Comparison of ENCODE assay signal across 1 cellular context in the genomic region with DNA sequence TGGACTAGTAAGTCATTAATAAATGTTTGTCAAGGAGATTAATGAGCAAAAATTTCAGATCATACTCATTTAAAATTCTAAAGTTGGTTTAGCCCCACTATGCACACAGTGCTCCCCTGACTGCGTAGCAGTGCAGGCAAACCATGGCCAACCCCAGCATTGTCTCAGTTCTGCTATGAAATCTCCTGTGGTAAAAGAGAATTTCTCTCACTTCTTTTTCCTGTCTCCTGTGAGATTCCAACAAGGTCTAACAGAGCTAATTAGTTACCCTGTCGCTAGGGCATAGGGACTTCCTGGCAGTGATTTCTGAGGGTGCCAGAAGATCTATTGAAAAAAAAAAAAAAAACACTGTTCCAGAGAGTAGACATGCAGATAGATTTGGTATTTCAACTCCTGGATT.
TF ChIP-seq lines count a peak whose summit lies in the region.

No MANE protein-coding gene starts in this region.

TF ChIP-seq in GM12878, 131 proteins besides CTCF, POLR2A, EP300 and RAD21:
- TF ChIP-seq, protein P1, sequence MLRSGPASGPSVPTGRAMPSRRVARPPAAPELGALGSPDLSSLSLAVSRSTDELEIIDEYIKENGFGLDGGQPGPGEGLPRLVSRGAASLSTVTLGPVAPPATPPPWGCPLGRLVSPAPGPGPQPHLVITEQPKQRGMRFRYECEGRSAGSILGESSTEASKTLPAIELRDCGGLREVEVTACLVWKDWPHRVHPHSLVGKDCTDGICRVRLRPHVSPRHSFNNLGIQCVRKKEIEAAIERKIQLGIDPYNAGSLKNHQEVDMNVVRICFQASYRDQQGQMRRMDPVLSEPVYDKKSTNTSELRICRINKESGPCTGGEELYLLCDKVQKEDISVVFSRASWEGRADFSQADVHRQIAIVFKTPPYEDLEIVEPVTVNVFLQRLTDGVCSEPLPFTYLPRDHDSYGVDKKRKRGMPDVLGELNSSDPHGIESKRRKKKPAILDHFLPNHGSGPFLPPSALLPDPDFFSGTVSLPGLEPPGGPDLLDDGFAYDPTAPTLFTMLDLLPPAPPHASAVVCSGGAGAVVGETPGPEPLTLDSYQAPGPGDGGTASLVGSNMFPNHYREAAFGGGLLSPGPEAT (IDR thresholded peaks at IDR 0.05; ENCODE audit: low read depth): 0 out of 2 replicates have a peak, but pooled peaks have one; percentile 38
- no peak for TF ChIP-seq NRF1 (conservative IDR thresholded peaks at IDR 0.05; ENCODE audit: low read depth, low read length)
- TF ChIP-seq KLF5 (IDR thresholded peaks at IDR 0.05; ENCODE audit: partially characterized antibody): no peak
- TF ChIP-seq FOXM1 (IDR thresholded peaks at IDR 0.05; ENCODE audit: low read depth, low read length): no peak
- peak in 1 of 2 experiments; percentile 15; a peak in 1 of 4 replicates for TF ChIP-seq IKZF2 (IDR thresholded peaks at IDR 0.05)
- TF ChIP-seq PAX5 (IDR thresholded peaks at IDR 0.05; ENCODE audit: borderline replicate concordance, low read depth, low read length): no peak
- TF ChIP-seq ZBED1 (IDR thresholded peaks at IDR 0.05; ENCODE audit: borderline replicate concordance): no peak
- 0 out of 2 replicates have a peak, but pooled peaks have one; percentile 13 for TF ChIP-seq IKZF1 (conservative IDR thresholded peaks at IDR 0.05)
- no peak for TF ChIP-seq SMAD1 (IDR thresholded peaks at IDR 0.05; ENCODE audit: low read depth, partially characterized antibody)
- no peak for TF ChIP-seq ASH2L (IDR thresholded peaks at IDR 0.05; ENCODE audit: borderline replicate concordance, low read depth)
- TF ChIP-seq BHLHE40 (IDR thresholded peaks at IDR 0.05; ENCODE audit: borderline replicate concordance in 1 of 2, low read depth in 2 of 2, low read length in 1 of 2): no peak
- no peak for TF ChIP-seq SREBF1 (IDR thresholded peaks at IDR 0.05; ENCODE audit: low read length)
- no peak for TF ChIP-seq ZZZ3 (IDR thresholded peaks at IDR 0.05; ENCODE audit: control insufficient read depth, insufficient read length, low read depth)
- TF ChIP-seq SMC3 (IDR thresholded peaks at IDR 0.05; ENCODE audit: borderline replicate concordance, low read length): no peak
- TF ChIP-seq, protein P2, sequence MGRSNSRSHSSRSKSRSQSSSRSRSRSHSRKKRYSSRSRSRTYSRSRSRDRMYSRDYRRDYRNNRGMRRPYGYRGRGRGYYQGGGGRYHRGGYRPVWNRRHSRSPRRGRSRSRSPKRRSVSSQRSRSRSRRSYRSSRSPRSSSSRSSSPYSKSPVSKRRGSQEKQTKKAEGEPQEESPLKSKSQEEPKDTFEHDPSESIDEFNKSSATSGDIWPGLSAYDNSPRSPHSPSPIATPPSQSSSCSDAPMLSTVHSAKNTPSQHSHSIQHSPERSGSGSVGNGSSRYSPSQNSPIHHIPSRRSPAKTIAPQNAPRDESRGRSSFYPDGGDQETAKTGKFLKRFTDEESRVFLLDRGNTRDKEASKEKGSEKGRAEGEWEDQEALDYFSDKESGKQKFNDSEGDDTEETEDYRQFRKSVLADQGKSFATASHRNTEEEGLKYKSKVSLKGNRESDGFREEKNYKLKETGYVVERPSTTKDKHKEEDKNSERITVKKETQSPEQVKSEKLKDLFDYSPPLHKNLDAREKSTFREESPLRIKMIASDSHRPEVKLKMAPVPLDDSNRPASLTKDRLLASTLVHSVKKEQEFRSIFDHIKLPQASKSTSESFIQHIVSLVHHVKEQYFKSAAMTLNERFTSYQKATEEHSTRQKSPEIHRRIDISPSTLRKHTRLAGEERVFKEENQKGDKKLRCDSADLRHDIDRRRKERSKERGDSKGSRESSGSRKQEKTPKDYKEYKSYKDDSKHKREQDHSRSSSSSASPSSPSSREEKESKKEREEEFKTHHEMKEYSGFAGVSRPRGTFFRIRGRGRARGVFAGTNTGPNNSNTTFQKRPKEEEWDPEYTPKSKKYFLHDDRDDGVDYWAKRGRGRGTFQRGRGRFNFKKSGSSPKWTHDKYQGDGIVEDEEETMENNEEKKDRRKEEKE (IDR thresholded peaks at IDR 0.05): no peak
- TF ChIP-seq, protein P3, sequence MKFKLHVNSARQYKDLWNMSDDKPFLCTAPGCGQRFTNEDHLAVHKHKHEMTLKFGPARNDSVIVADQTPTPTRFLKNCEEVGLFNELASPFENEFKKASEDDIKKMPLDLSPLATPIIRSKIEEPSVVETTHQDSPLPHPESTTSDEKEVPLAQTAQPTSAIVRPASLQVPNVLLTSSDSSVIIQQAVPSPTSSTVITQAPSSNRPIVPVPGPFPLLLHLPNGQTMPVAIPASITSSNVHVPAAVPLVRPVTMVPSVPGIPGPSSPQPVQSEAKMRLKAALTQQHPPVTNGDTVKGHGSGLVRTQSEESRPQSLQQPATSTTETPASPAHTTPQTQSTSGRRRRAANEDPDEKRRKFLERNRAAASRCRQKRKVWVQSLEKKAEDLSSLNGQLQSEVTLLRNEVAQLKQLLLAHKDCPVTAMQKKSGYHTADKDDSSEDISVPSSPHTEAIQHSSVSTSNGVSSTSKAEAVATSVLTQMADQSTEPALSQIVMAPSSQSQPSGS (IDR thresholded peaks at IDR 0.05; ENCODE audit: low read length): no peak
- TF ChIP-seq, protein P4, sequence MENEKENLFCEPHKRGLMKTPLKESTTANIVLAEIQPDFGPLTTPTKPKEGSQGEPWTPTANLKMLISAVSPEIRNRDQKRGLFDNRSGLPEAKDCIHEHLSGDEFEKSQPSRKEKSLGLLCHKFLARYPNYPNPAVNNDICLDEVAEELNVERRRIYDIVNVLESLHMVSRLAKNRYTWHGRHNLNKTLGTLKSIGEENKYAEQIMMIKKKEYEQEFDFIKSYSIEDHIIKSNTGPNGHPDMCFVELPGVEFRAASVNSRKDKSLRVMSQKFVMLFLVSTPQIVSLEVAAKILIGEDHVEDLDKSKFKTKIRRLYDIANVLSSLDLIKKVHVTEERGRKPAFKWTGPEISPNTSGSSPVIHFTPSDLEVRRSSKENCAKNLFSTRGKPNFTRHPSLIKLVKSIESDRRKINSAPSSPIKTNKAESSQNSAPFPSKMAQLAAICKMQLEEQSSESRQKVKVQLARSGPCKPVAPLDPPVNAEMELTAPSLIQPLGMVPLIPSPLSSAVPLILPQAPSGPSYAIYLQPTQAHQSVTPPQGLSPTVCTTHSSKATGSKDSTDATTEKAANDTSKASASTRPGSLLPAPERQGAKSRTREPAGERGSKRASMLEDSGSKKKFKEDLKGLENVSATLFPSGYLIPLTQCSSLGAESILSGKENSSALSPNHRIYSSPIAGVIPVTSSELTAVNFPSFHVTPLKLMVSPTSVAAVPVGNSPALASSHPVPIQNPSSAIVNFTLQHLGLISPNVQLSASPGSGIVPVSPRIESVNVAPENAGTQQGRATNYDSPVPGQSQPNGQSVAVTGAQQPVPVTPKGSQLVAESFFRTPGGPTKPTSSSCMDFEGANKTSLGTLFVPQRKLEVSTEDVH (IDR thresholded peaks at IDR 0.05; ENCODE audit: low read depth, partially characterized antibody): no peak
- no peak for TF ChIP-seq PAX8 (IDR thresholded peaks at IDR 0.05)
- TF ChIP-seq SPI1 (IDR thresholded peaks at IDR 0.05; ENCODE audit: borderline replicate concordance, insufficient read depth, low read depth, low read length): peak; percentile 41; the same call in 1 of the 2 replicates
- no peak for TF ChIP-seq GABPA (IDR thresholded peaks at IDR 0.05; ENCODE audit: low read depth)
- no peak for TF ChIP-seq POLR2AphosphoS5 (IDR thresholded peaks at IDR 0.05; ENCODE audit: low read length)
- TF ChIP-seq CHD4 (IDR thresholded peaks at IDR 0.05): no peak
- no peak for TF ChIP-seq WRNIP1 (IDR thresholded peaks at IDR 0.05; ENCODE audit: borderline replicate concordance, low read depth, low read length)
- no peak for TF ChIP-seq CHD1 (IDR thresholded peaks at IDR 0.05; ENCODE audit: low read depth, low read length)
- TF ChIP-seq MXI1 (IDR thresholded peaks at IDR 0.05; ENCODE audit: low read depth, low read length): no peak
- TF ChIP-seq HCFC1 (IDR thresholded peaks at IDR 0.05; ENCODE audit: low read length): no peak
- TF ChIP-seq JUNB (IDR thresholded peaks at IDR 0.05): no peak
- no peak for TF ChIP-seq MTA3 (IDR thresholded peaks at IDR 0.05; ENCODE audit: borderline replicate concordance, low read length)
- TF ChIP-seq, protein P5, sequence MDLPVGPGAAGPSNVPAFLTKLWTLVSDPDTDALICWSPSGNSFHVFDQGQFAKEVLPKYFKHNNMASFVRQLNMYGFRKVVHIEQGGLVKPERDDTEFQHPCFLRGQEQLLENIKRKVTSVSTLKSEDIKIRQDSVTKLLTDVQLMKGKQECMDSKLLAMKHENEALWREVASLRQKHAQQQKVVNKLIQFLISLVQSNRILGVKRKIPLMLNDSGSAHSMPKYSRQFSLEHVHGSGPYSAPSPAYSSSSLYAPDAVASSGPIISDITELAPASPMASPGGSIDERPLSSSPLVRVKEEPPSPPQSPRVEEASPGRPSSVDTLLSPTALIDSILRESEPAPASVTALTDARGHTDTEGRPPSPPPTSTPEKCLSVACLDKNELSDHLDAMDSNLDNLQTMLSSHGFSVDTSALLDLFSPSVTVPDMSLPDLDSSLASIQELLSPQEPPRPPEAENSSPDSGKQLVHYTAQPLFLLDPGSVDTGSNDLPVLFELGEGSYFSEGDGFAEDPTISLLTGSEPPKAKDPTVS (IDR thresholded peaks at IDR 0.05; ENCODE audit: low read depth, low read length): no peak
- TF ChIP-seq KAT2A (conservative IDR thresholded peaks at IDR 0.05; ENCODE audit: control insufficient read depth, low read depth, low read length): no peak
- TF ChIP-seq RUNX3 (IDR thresholded peaks at IDR 0.05; ENCODE audit: low read length): no peak
- no peak for TF ChIP-seq NR2C2 (IDR thresholded peaks at IDR 0.05; ENCODE audit: borderline replicate concordance, control insufficient read depth, insufficient read length, low read depth)
TF ChIP-seq in GM12878: peak in this region for 4.
